In the genomic region with DNA sequence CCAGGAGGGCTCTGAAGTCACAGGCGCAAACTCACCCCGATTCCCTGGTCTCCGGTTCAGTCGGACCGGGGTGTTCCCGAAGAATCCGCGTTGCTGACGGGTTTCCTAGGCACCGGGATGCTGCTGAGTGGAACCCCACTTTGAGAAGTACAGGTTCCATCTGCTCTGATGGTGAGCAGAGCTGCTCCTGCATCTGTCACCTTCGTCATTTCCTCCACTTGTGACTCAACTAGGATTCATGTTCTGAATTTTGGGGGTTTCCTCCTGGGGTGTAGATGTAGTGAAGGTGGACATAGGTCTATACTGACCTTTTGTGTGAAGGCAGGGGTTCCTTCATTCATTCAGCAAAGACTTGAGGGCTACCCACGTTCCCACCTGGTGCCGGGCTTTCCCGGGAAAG, we compare ENCODE assay signal across 19 cellular contexts. TPM values are rescaled to one million over a fixed set of nuclear protein-coding genes. Genes with fewer than 3 reads are reported as not detected.
DNase-seq lines count a peak whose midpoint lies in the region; ATAC-seq and TF ChIP-seq lines count a peak whose summit lies in the region.
"Had no signal": no experiment of that assay in that cellular context is flagged by ENCODE, and none has a peak within 500 bp of the region (broad histone marks: within the 10 kb centered on the region; RNA-seq: fewer than 3 reads in every experiment).

No MANE protein-coding gene starts in this region.

- no peak overlapping the region for H3K4me3 ChIP-seq in trophoblast cell (ENCODE audit: low read depth, low read length)
- no peak overlapping the region for H3K4me3 ChIP-seq in left lung
- H3K4me3 ChIP-seq: BLaER1, K562 had no signal

- no peak overlapping the region for H3K9ac ChIP-seq in trophoblast cell (ENCODE audit: low read length)
- H3K9ac ChIP-seq: BLaER1 had no signal

- peaks cover 1 to 8% of the 10 kb centered on the region in 2 donors for H3K9me3 Mint-ChIP-seq in activated T-cell treated with anti-CD3 and anti-CD28 coated beads, Interleukin-2, amount 50 U/mL, for 72 hours
- peaks cover 5% of the 10 kb centered on the region for H3K9me3 Mint-ChIP-seq in activated T-helper 17 cell treated with anti-CD3 and anti-CD28 coated beads, Interleukin-2, amount 50 U/mL, for 72 hours
- H3K9me3 Mint-ChIP-seq in nephron, result peaks cover 12% of the 10 kb centered on the region

- H3K4ac ChIP-seq in trophoblast cell (ENCODE audit: low read depth, low read length), result no peak overlapping the region

- H3K27me3 Mint-ChIP-seq in activated T-cell treated with anti-CD3 and anti-CD28 coated beads, Interleukin-2, amount 50 U/mL, for 72 hours (ENCODE audit: low read depth), result no peaks in the 10 kb centered on the region
- H3K27me3 Mint-ChIP-seq in activated T-helper 17 cell treated with anti-CD3 and anti-CD28 coated beads, Interleukin-2, amount 50 U/mL, for 72 hours, result peaks cover 4% of the 10 kb centered on the region
- peaks cover 7% of the 10 kb centered on the region for H3K27me3 Mint-ChIP-seq in nephron (ENCODE audit: low read depth)

- DNase-seq in activated T-cell treated with anti-CD3 and anti-CD28 coated beads, Interleukin-2, amount 50 U/mL, for 72 hours, result peak in 1 of 2 donors; percentile 46
- DNase-seq in activated T-cell treated with anti-CD3 and anti-CD28 coated beads for 4 hours (no peak), trophoblast cell (no peak), SW 1271 (lab: John Stamatoyannopoulos, UW) (no peak), left lung (no peak)
- DNase-seq: CD4-positive, CD25-positive, alpha-beta regulatory T cell; Kasumi-1; NCI-H1436; NCI-H187 treated with DMSO at 0.1 percent for 48 hours; NCI-H2171 treated with DMSO at 0.1 percent for 48 hours; NCI-H774; NK-92 treated with Interleukin-12 subunit alpha and Interleukin-12 subunit beta, amount 100 ng/mL, for 24 hours; PC-3 had no signal

- H3K18ac ChIP-seq in trophoblast cell (ENCODE audit: low read length), result no peak overlapping the region

- H3K4me3 Mint-ChIP-seq in activated T-cell treated with anti-CD3 and anti-CD28 coated beads, Interleukin-2, amount 50 U/mL, for 72 hours, result peak overlapping the region; percentile 2 to 24
- H3K4me3 Mint-ChIP-seq in activated T-helper 17 cell treated with anti-CD3 and anti-CD28 coated beads, Interleukin-2, amount 50 U/mL, for 72 hours, result no peak overlapping the region
- no peak overlapping the region for H3K4me3 Mint-ChIP-seq in nephron

- H3K36me3 ChIP-seq in trophoblast cell (ENCODE audit: control insufficient read depth in 1 of 2, insufficient read depth in 2 of 2, low read length in 2 of 2), result no peaks in the 10 kb centered on the region
- no peaks in the 10 kb centered on the region for H3K36me3 ChIP-seq in left lung

- peaks cover 20% of the 10 kb centered on the region for H3K79me1 ChIP-seq in trophoblast cell (ENCODE audit: low read length)

- H2BK120ac ChIP-seq in trophoblast cell (ENCODE audit: insufficient read depth, low read length, poor library complexity), result peak overlapping the region; percentile 4

- WGBS in trophoblast cell (ENCODE audit: extremely low coverage, insufficient coverage, insufficient read length), result no CpG with 5 or more reads among the region's 14 CpGs

- peaks cover 6% of the 10 kb centered on the region for H3K9me3 ChIP-seq in trophoblast cell (ENCODE audit: insufficient read depth, low read depth, low read length)
- peaks cover 2 to 21% of the 10 kb centered on the region in 2 donors for H3K9me3 ChIP-seq in left lung

- intact Hi-C loops in left lung (cut with DNase I), result no loop called here

- H3K4me2 ChIP-seq in trophoblast cell (ENCODE audit: low read length), result no peak overlapping the region

- H3K14ac ChIP-seq in trophoblast cell (ENCODE audit: low read length), result no peak overlapping the region

- no peak overlapping the region for H2BK5ac ChIP-seq in trophoblast cell (ENCODE audit: low read depth, low read length, poor library complexity)

- H3K36me3 Mint-ChIP-seq in activated T-cell treated with anti-CD3 and anti-CD28 coated beads, Interleukin-2, amount 50 U/mL, for 72 hours (ENCODE audit: insufficient read depth in 2 of 2), result peaks cover 6 to 7% of the 10 kb centered on the region in 2 donors
- H3K36me3 Mint-ChIP-seq in activated T-helper 17 cell treated with anti-CD3 and anti-CD28 coated beads, Interleukin-2, amount 50 U/mL, for 72 hours (ENCODE audit: low read depth), result no peaks in the 10 kb centered on the region
- H3K36me3 Mint-ChIP-seq in nephron (ENCODE audit: low read depth), result no peaks in the 10 kb centered on the region

- H3K79me2 ChIP-seq in trophoblast cell (ENCODE audit: control insufficient read depth, insufficient read depth, low read length, poor library complexity), result peaks cover 2% of the 10 kb centered on the region

- H3K27ac ChIP-seq in trophoblast cell (ENCODE audit: low read depth, low read length) (no peak overlapping the region), left lung (no peak overlapping the region)
- H3K27ac ChIP-seq: BLaER1 had no signal

- peaks cover 9% of the 10 kb centered on the region for H3K4me1 Mint-ChIP-seq in activated T-cell treated with anti-CD3 and anti-CD28 coated beads, Interleukin-2, amount 50 U/mL, for 72 hours (ENCODE audit: low read depth)
- H3K4me1 Mint-ChIP-seq in activated T-helper 17 cell treated with anti-CD3 and anti-CD28 coated beads, Interleukin-2, amount 50 U/mL, for 72 hours, result no peaks in the 10 kb centered on the region
- H3K4me1 Mint-ChIP-seq in nephron, result peaks cover 35% of the 10 kb centered on the region
- H3K4me1 Mint-ChIP-seq: CD4-positive, CD25-positive, alpha-beta regulatory T cell had no signal

- peak overlapping the region; percentile 25 for H2AK5ac ChIP-seq in trophoblast cell (ENCODE audit: low read length)

- H3K4me1 ChIP-seq in trophoblast cell (ENCODE audit: control insufficient read depth in 1 of 2, insufficient read depth in 2 of 2, low read length in 2 of 2) (peaks cover 26 to 33% of the 10 kb centered on the region in 2 experiments), left lung (no peaks in the 10 kb centered on the region)

- H2AFZ ChIP-seq in trophoblast cell (ENCODE audit: insufficient read depth, low read length, poor library complexity), result no peak overlapping the region

- no peak overlapping the region for H4K8ac ChIP-seq in trophoblast cell (ENCODE audit: low read depth, low read length)

- no peak overlapping the region for H4K12ac ChIP-seq in trophoblast cell (ENCODE audit: low read depth, low read length)

- H3K27me3 ChIP-seq in trophoblast cell (ENCODE audit: insufficient read depth, low read length) (no peaks in the 10 kb centered on the region), left lung (no peaks in the 10 kb centered on the region)
- H3K27me3 ChIP-seq: BLaER1 had no signal

- H3K23ac ChIP-seq in trophoblast cell (ENCODE audit: low read length), result no peak overlapping the region

- peak overlapping the region; percentile 1 for H4K91ac ChIP-seq in trophoblast cell (ENCODE audit: low read depth, low read length)

- H2BK12ac ChIP-seq in trophoblast cell (ENCODE audit: low read length), result no peak overlapping the region

- peak; percentile 83 to 96 for ATAC-seq in activated T-cell treated with anti-CD3 and anti-CD28 coated beads, Interleukin-2, amount 50 U/mL, for 72 hours (replicated peaks in 1 of 2)
- peak; percentile 89 for ATAC-seq in activated T-helper 17 cell treated with anti-CD3 and anti-CD28 coated beads, Interleukin-2, amount 50 U/mL, for 72 hours (replicated peaks)
- ATAC-seq in GM18909 (IDR thresholded peaks at IDR 0.05; ENCODE audit: poor library complexity, unreplicated experiment), result no peak
- ATAC-seq in left lung, result no peak
- ATAC-seq: HepG2, K562, PC-3 had no signal

- TF ChIP-seq CTCF in nephron (IDR thresholded peaks at IDR 0.05; ENCODE audit: unreplicated experiment in 3 of 3) (no peak), left lung (IDR thresholded peaks at IDR 0.05) (no peak)

- H3K27ac Mint-ChIP-seq in activated T-cell treated with anti-CD3 and anti-CD28 coated beads, Interleukin-2, amount 50 U/mL, for 72 hours, result no peak overlapping the region
- H3K27ac Mint-ChIP-seq in activated T-helper 17 cell treated with anti-CD3 and anti-CD28 coated beads, Interleukin-2, amount 50 U/mL, for 72 hours, result no peak overlapping the region
- H3K27ac Mint-ChIP-seq in nephron, result peak overlapping the region in 2 of 3 experiments; percentile 50 to 98
- H3K27ac Mint-ChIP-seq: CD4-positive, CD25-positive, alpha-beta regulatory T cell had no signal

RNA-seq across cellular contexts. Expression of a gene that starts 25.0 kb away (rescaled TPM):
- 10 to 100 TPM; 23.1 to 28.2 TPM for total RNA-seq in activated T-cell treated with anti-CD3 and anti-CD28 coated beads, Interleukin-2, amount 50 U/mL, for 72 hours
- total RNA-seq in activated T-helper 17 cell treated with anti-CD3 and anti-CD28 coated beads, Interleukin-2, amount 50 U/mL, for 72 hours, result 10 to 100 TPM; 44.8 to 48.2 TPM
- 9.1 and 9.3 TPM in 2 replicates for polyA plus RNA-seq in trophoblast cell (2013)
- total RNA-seq in left lung, result 100 to 1,000 TPM; 379 to 688 TPM

RNA-seq across cellular contexts. Expression of a gene that starts 29.5 kb away (rescaled TPM):
- total RNA-seq in activated T-cell treated with anti-CD3 and anti-CD28 coated beads, Interleukin-2, amount 50 U/mL, for 72 hours, result 1 to 10 TPM; 2.6 to 4.1 TPM
- total RNA-seq in activated T-helper 17 cell treated with anti-CD3 and anti-CD28 coated beads, Interleukin-2, amount 50 U/mL, for 72 hours, result under 1 TPM; 0.74 to 0.86 TPM
- 53.1 and 56.6 TPM in 2 replicates for polyA plus RNA-seq in trophoblast cell (2013)
- total RNA-seq in left lung, result 100 to 1,000 TPM; 196 to 313 TPM
- polyA plus RNA-seq: K562 had no signal

RNA-seq across cellular contexts. Expression of a gene that starts 51.7 kb away (rescaled TPM):
- total RNA-seq in activated T-cell treated with anti-CD3 and anti-CD28 coated beads, Interleukin-2, amount 50 U/mL, for 72 hours, result under 1 TPM; 0.12 to 0.19 TPM
- not detected for total RNA-seq in activated T-helper 17 cell treated with anti-CD3 and anti-CD28 coated beads, Interleukin-2, amount 50 U/mL, for 72 hours
- polyA plus RNA-seq in trophoblast cell (2013), result 0.18 and 0.19 TPM in 2 replicates
- 1 to 10 TPM; 1.6 to 6.6 TPM for total RNA-seq in left lung
- total RNA-seq: HepG2, K562 had no signal
- polyA plus RNA-seq: HepG2, K562 had no signal

RNA-seq across cellular contexts. Expression of a gene that starts 54.9 kb away (rescaled TPM):
- 10 to 100 TPM; 52.9 to 58.1 TPM for total RNA-seq in activated T-cell treated with anti-CD3 and anti-CD28 coated beads, Interleukin-2, amount 50 U/mL, for 72 hours
- 10 to 100 TPM; 67.8 to 73.8 TPM for total RNA-seq in activated T-helper 17 cell treated with anti-CD3 and anti-CD28 coated beads, Interleukin-2, amount 50 U/mL, for 72 hours
- polyA plus RNA-seq in trophoblast cell (2013), result 60.8 and 62.9 TPM in 2 replicates
- total RNA-seq in left lung, result 10 to 100 TPM; 57.2 to 69.0 TPM

Comparison
In these comparisons a context has a peak if more than half of its experiments do, and no peak if none do; other contexts are left out.
1. ATAC-seq: peak in activated T-cell treated with anti-CD3 and anti-CD28 coated beads, Interleukin-2, amount 50 U/mL, for 72 hours (2 of 2) and activated T-helper 17 cell treated with anti-CD3 and anti-CD28 coated beads, Interleukin-2, amount 50 U/mL, for 72 hours (single experiment); none in GM18909 (single experiment) and left lung (single experiment).
2. H3K27ac Mint-ChIP-seq: peak in nephron (2 of 3); none in activated T-cell treated with anti-CD3 and anti-CD28 coated beads, Interleukin-2, amount 50 U/mL, for 72 hours (single experiment) and activated T-helper 17 cell treated with anti-CD3 and anti-CD28 coated beads, Interleukin-2, amount 50 U/mL, for 72 hours (single experiment).
3. H3K4me3 Mint-ChIP-seq: peak in activated T-cell treated with anti-CD3 and anti-CD28 coated beads, Interleukin-2, amount 50 U/mL, for 72 hours (2 of 2); none in activated T-helper 17 cell treated with anti-CD3 and anti-CD28 coated beads, Interleukin-2, amount 50 U/mL, for 72 hours (single experiment) and nephron (0 of 3).
4. RNA of a gene that starts 25.0 kb away (total RNA-seq): 379 to 688 TPM in left lung; 44.8 to 48.2 TPM in activated T-helper 17 cell treated with anti-CD3 and anti-CD28 coated beads, Interleukin-2, amount 50 U/mL, for 72 hours and 23.1 to 28.2 TPM in activated T-cell treated with anti-CD3 and anti-CD28 coated beads, Interleukin-2, amount 50 U/mL, for 72 hours; every median in the first group is over 4 times any median in the second.
5. RNA of a gene that starts 29.5 kb away (total RNA-seq): 196 to 313 TPM in left lung; 2.6 to 4.1 TPM in activated T-cell treated with anti-CD3 and anti-CD28 coated beads, Interleukin-2, amount 50 U/mL, for 72 hours and 0.74 to 0.86 TPM in activated T-helper 17 cell treated with anti-CD3 and anti-CD28 coated beads, Interleukin-2, amount 50 U/mL, for 72 hours; every median in the first group is over 10 times any median in the second.